11 cellular contexts compared by ENCODE assay signal in the genomic region with DNA sequence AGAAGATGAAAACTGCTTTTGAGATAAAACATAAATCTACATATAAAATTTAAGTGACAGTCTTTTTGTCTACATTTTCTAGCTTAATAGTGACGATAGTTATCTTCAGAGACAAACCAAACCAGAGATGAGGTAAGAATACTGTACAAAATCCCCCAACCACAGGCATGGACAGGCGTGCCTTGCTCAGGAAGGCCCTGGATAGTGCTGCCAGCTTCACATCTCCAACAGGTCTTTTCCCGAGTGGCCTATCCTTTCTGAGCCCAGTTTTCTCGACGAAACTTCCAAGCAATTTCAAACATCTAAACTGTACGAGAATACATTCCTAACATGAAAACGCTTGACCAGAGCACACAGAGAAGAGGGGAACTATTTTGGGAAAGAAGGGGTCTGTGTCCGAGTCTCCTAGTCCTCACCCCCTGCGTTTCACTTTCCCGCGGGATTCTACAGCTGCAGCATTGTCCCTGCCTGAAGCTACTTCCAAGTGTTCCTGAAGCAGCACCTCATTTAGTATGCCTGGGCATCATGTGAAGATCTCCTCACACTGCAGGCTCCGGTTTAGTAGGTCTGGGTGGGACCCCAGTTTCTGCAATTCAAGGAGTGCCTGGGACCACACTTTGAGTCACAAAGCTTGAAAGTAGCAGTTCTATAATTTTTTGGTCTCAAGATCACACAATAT. TPM values are rescaled to one million over a fixed set of nuclear protein-coding genes. Genes with fewer than 3 reads are reported as not detected.
DNase-seq lines count a peak whose midpoint lies in the region; ATAC-seq, FAIRE-seq and TF ChIP-seq lines count a peak whose summit lies in the region.
"Had no signal": no experiment of that assay in that cellular context is flagged by ENCODE, and none has a peak within 500 bp of the region (broad histone marks: within the 10 kb centered on the region; RNA-seq: fewer than 3 reads in every experiment).

No MANE protein-coding gene starts in this region.

- H3K27me3 ChIP-seq in HepG2 (ENCODE audit: control insufficient read depth in 1 of 2, insufficient read depth in 2 of 2, low read length in 2 of 2) (no peaks in the 10 kb centered on the region), body of pancreas (no peaks in the 10 kb centered on the region)

- intact Hi-C loops in HepG2 (cut with micrococcal nuclease; ENCODE audit: unreplicated experiment) = loop anchor here (5.0 kb wide), 2 partner anchors 36 to 84 kb away; no protein-coding TSS in a partner anchor
- intact Hi-C loops in body of pancreas (cut with DNase I) = no loop called here

- H3K4me3 ChIP-seq in choroid plexus epithelial cell (ENCODE audit: low read depth, low read length) = no peak overlapping the region
- H3K4me3 ChIP-seq in urinary bladder (ENCODE audit: low read depth, low read length) = no peak overlapping the region
- H3K4me3 ChIP-seq in HepG2 (replicated peaks in 1 of 3; ENCODE audit: insufficient read depth in 1 of 3, low read depth in 2 of 3, low read length in 3 of 3) = no peak overlapping the region
- H3K4me3 ChIP-seq in body of pancreas = no peak overlapping the region

- H3K4me1 Mint-ChIP-seq in activated T-cell treated with anti-CD3 and anti-CD28 coated beads, Interleukin-2, amount 50 U/mL, for 24 hours (ENCODE audit: low read depth) = peaks cover 83% of the 10 kb centered on the region
- peaks cover 38 to 69% (median 54%) of the 10 kb centered on the region in 3 donors for H3K4me1 Mint-ChIP-seq in naive B cell

- H3K36me3 ChIP-seq in urinary bladder (ENCODE audit: insufficient read depth) (no peaks in the 10 kb centered on the region), HepG2 (replicated peaks in 1 of 2; ENCODE audit: control insufficient read depth in 1 of 2, insufficient read depth in 2 of 2, low read length in 2 of 2) (peaks cover 5 to 21% of the 10 kb centered on the region in 2 experiments; a peak in 4 of 5 replicates), body of pancreas (replicated peaks in 1 of 2; ENCODE audit: insufficient read depth in 1 of 2, low read depth in 2 of 2) (no peaks in the 10 kb centered on the region)

- peaks cover 8% of the 10 kb centered on the region; the same call in 1 of the 2 replicates for H4K20me1 ChIP-seq in HepG2 (ENCODE audit: insufficient read depth, low read length)

- H3K4me2 ChIP-seq in HepG2 (ENCODE audit: low read depth, low read length) = no peak overlapping the region

- ATAC-seq in naive B cell (ENCODE audit: low read depth in 2 of 2) = no peak
- no peak for ATAC-seq in HepG2
- ATAC-seq in body of pancreas = no peak

- H3K9me3 ChIP-seq in HepG2 (ENCODE audit: low read length) (no peaks in the 10 kb centered on the region), body of pancreas (no peaks in the 10 kb centered on the region)

- no peak overlapping the region for H3K4me3 Mint-ChIP-seq in activated T-cell treated with anti-CD3 and anti-CD28 coated beads, Interleukin-2, amount 50 U/mL, for 24 hours
- peak overlapping the region in 1 of 8 donors; percentile 27 for H3K4me3 Mint-ChIP-seq in naive B cell

- H3K27ac ChIP-seq in urinary bladder (ENCODE audit: low read depth) (peak overlapping the region; percentile 66), HepG2 (ENCODE audit: extremely low read length, insufficient read depth, low read length) (no peak overlapping the region), body of pancreas (no peak overlapping the region)
- H3K27ac ChIP-seq: 22Rv1 had no signal

- DNase-seq in activated T-cell treated with anti-CD3 and anti-CD28 coated beads, Interleukin-2, amount 50 U/mL, for 24 hours = no peak
- DNase-seq in activated T-cell treated with anti-CD3 and anti-CD28 coated beads for 4 hours (no peak), choroid plexus epithelial cell (ENCODE audit: low read depth) (peak; percentile 31), naive B cell (no peak), HepG2 (ENCODE audit: low spot score) (no peak), body of pancreas (no peak), SIG-M5 treated with dmso at 0.1 percent for 504 hours (lab: John Stamatoyannopoulos, UW; ENCODE audit: unreplicated experiment) (no peak)
- DNase-seq: hippocampal formation, NCI-H526 had no signal

- H3K36me3 Mint-ChIP-seq in activated T-cell treated with anti-CD3 and anti-CD28 coated beads, Interleukin-2, amount 50 U/mL, for 24 hours (ENCODE audit: low read depth) = peaks cover 71% of the 10 kb centered on the region
- H3K36me3 Mint-ChIP-seq in naive B cell = peaks cover 15 to 20% of the 10 kb centered on the region in 2 donors

- peaks cover 46% of the 10 kb centered on the region for H3K79me2 ChIP-seq in HepG2 (ENCODE audit: insufficient read depth, low read length)

- H3K9me3 Mint-ChIP-seq in activated T-cell treated with anti-CD3 and anti-CD28 coated beads, Interleukin-2, amount 50 U/mL, for 24 hours = no peaks in the 10 kb centered on the region
- no peaks in the 10 kb centered on the region for H3K9me3 Mint-ChIP-seq in naive B cell

- H2AFZ ChIP-seq in HepG2 (ENCODE audit: low read length) = no peak overlapping the region

- no peaks in the 10 kb centered on the region for H3K27me3 Mint-ChIP-seq in activated T-cell treated with anti-CD3 and anti-CD28 coated beads, Interleukin-2, amount 50 U/mL, for 24 hours
- H3K27me3 Mint-ChIP-seq in naive B cell = no peaks in the 10 kb centered on the region

- H3K4me1 ChIP-seq in urinary bladder (ENCODE audit: insufficient read depth) (peaks cover 5% of the 10 kb centered on the region), HepG2 (ENCODE audit: insufficient read depth, low read length) (peaks cover 45% of the 10 kb centered on the region), body of pancreas (peaks cover 17% of the 10 kb centered on the region)

- H3K9ac ChIP-seq in HepG2 (ENCODE audit: insufficient read depth, low read depth, low read length) = no peak overlapping the region

- H3K27ac Mint-ChIP-seq in activated T-cell treated with anti-CD3 and anti-CD28 coated beads, Interleukin-2, amount 50 U/mL, for 24 hours = peak overlapping the region; percentile 58
- peak overlapping the region in 5 of 6 donors; percentile 65 to 89 (median 80) for H3K27ac Mint-ChIP-seq in naive B cell

- CTCF ChIA-PET in HepG2 (lab: Yijun Ruan, JAX; ENCODE audit: low intra/inter-chr PET ratio, low total read pairs) = no interaction called here

- TF ChIP-seq EP300 in HepG2 (IDR thresholded peaks at IDR 0.05; ENCODE audit: low read depth in 2 of 2, low read length in 2 of 2) = no peak
- TF ChIP-seq EP300 in HepG2 (CRISPR knock-in tag; IDR thresholded peaks at IDR 0.05; ENCODE audit: borderline replicate concordance) = no peak

- 32% methylated on average over 12 of the region's 12 CpGs for WGBS in urinary bladder
- 88% methylated on average over 12 of the region's 12 CpGs for WGBS in HepG2 (ENCODE audit: low lambda C conversion rate)
- whole genome bisulfite sequencing in body of pancreas, 2 donors = 66 to 78% methylated on average over 12 of the region's 12 CpGs

- FAIRE-seq in HepG2 (lab: Jason Lieb, UNC) = no peak

- TF ChIP-seq CTCF in choroid plexus epithelial cell (conservative IDR thresholded peaks at IDR 0.05; ENCODE audit: low read depth, low read length) = no peak
- no peak for TF ChIP-seq CTCF in HepG2 (CRISPR knock-in tag; IDR thresholded peaks at IDR 0.05)
- no peak for TF ChIP-seq CTCF in body of pancreas (IDR thresholded peaks at IDR 0.05)

- TF ChIP-seq RAD21 in HepG2 (CRISPR knock-in tag; IDR thresholded peaks at IDR 0.05) = no peak

- BruUV-seq in HepG2 (replicated peaks; lab: Mats Ljungman, UMichigan) = no TSS peak

- in situ Hi-C loops in HepG2 (cut with HindIII; ENCODE audit: extremely low pct_ligation_motif_present, low pct_unique_long_range_greater_than_20kb) = no loop called here

- POLR2A ChIA-PET in HepG2 (lab: Yijun Ruan, JAX) = interaction anchor here (0.8 to 2.6 kb wide), 3 partner anchors 38 to 69 kb away, joined by 4 to 7 read pairs (median 6); a partner anchor contains a TSS

- no peak for TF ChIP-seq POLR2A in HepG2 (IDR thresholded peaks at IDR 0.05; ENCODE audit: insufficient read depth in 1 of 2, low read depth in 2 of 2, low read length in 2 of 2)
- no peak for TF ChIP-seq POLR2A in body of pancreas (IDR thresholded peaks at IDR 0.05)

RNA-seq across cellular contexts. Expression of a gene that starts 37.8 kb away (rescaled TPM):
- polyA plus RNA-seq in naive B cell (ENCODE audit: low read depth in 6 of 6) (10 to 100 TPM; 45.6 to 53.9 (median 50.9) TPM), urinary bladder (27.8 TPM), HepG2 (2011; rRNA removed) (23.7 and 31.0 TPM in 2 replicates)
- total RNA-seq in urinary bladder (106 TPM), HepG2 (2016; rRNA removed; fragmentation: Illumina TruSeq; extraction: Trizol) (22.9 and 45.8 TPM in 2 replicates), body of pancreas (10 to 100 TPM; 20.2 to 22.4 TPM)
- 8.3 and 10.6 TPM in 2 replicates for total RNA-seq in HepG2 (2016; cell fraction: cytosol; rRNA removed; fragmentation: Illumina TruSeq; extraction: Trizol; ENCODE audit: low read depth)
- total RNA-seq in HepG2 (2016; cell fraction: insoluble cytoplasmic fraction; rRNA removed; fragmentation: Illumina TruSeq; extraction: Trizol) = 22.8 and 43.0 TPM in 2 replicates
- total RNA-seq in HepG2 (2016; cell fraction: membrane; rRNA removed; fragmentation: Illumina TruSeq; extraction: Trizol) = 30.7 and 34.7 TPM in 2 replicates
- total RNA-seq in HepG2 (2016; cell fraction: nucleus; rRNA removed; fragmentation: Illumina TruSeq; extraction: Trizol) = 21.1 and 24.0 TPM in 2 replicates
- 13.2 and 21.5 TPM in 2 replicates for polyA plus RNA-seq in HepG2 (2011; cell fraction: cytosol; rRNA removed)
- 10.2 and 12.4 TPM in 2 replicates for polyA plus RNA-seq in HepG2 (2011; cell fraction: nucleus; rRNA removed)
- 26.8 and 27.3 TPM in 2 replicates for polyA plus RNA-seq in HepG2 (2012)
- 3.4 and 3.6 TPM in 2 replicates for polyA plus RNA-seq in HepG2 (2016; cell fraction: cytosol; fragmentation: Illumina TruSeq; extraction: Trizol; ENCODE audit: low read depth)
- 41.0 and 43.8 TPM in 2 replicates for polyA plus RNA-seq in HepG2 (2016; cell fraction: insoluble cytoplasmic fraction; fragmentation: Illumina TruSeq; extraction: Trizol; ENCODE audit: low read depth)
- polyA plus RNA-seq in HepG2 (2016; cell fraction: membrane; fragmentation: Illumina TruSeq; extraction: Trizol; ENCODE audit: low read depth) = 18.5 and 20.3 TPM in 2 replicates
- polyA plus RNA-seq in HepG2 (2016; cell fraction: nucleus; fragmentation: Illumina TruSeq; extraction: Trizol; ENCODE audit: insufficient read depth, low read depth) = 24.4 and 25.6 TPM in 2 replicates
- polyA minus RNA-seq in HepG2 (2011; rRNA and poly(A)+ RNA removed; ENCODE audit: low replicate concordance) = 21.9 and 29.7 TPM in 2 replicates
- 37.8 and 38.8 TPM in 2 replicates for polyA minus RNA-seq in HepG2 (2011; cell fraction: cytosol; rRNA and poly(A)+ RNA removed)
- 37.3 and 39.9 TPM in 2 replicates for polyA minus RNA-seq in HepG2 (2011; cell fraction: nucleus; rRNA and poly(A)+ RNA removed)
